20 cellular contexts compared by ENCODE assay signal in genomic region chr5:165757756-165758155, GRCh38.
"Had no signal": no experiment of that assay in that cellular context is flagged by ENCODE, and none has a peak within 500 bp of the region (broad histone marks: within the 10 kb centered on the region; RNA-seq: fewer than 3 reads in every experiment).

No MANE protein-coding gene starts in this region.

- H3K36me3 Mint-ChIP-seq: stimulated activated memory B cell treated with anti-CD40 and anti-IgM and Interleukin-4, amounts not matched to agents 10 μg/mL and 1 μg/mL and 100 μg/mL, for 72 hours had no signal

- DNase-seq: activated T-cell treated with anti-CD3 and anti-CD28 coated beads, Interleukin-2, amount 50 U/mL, for 1 hour; brain microvascular endothelial cell; caudate nucleus; effector CD4-positive, alpha-beta T cell; erythroblast; foreskin fibroblast; left ventricle myocardium superior; retina; sigmoid colon; stimulated activated CD4-positive, alpha-beta T cell treated with anti-CD3 and anti-CD28 coated beads, Interleukin-15, amount 100 ng/mL, for 24 hours; stomach; WERI-Rb-1 had no signal

- ATAC-seq: activated naive CD4-positive, alpha-beta T cell treated with anti-CD3 and anti-CD28 coated beads, Interleukin-2, amount 50 U/mL, for 72 hours; left ventricle myocardium superior; stimulated activated memory B cell treated with anti-CD40 and anti-IgM and Interleukin-4, amounts not matched to agents 10 μg/mL and 1 μg/mL and 100 μg/mL, for 72 hours had no signal

- H3K27me3 Mint-ChIP-seq: dendritic cell treated with granulocyte-macrophage colony-stimulating factor and Interleukin-4, amounts not matched to agents 40 ng/mL and 50 ng/mL, for 4 days; stimulated activated memory B cell treated with anti-CD40 and anti-IgM and Interleukin-4, amounts not matched to agents 10 μg/mL and 1 μg/mL and 100 μg/mL, for 72 hours had no signal

- H3K4me2 ChIP-seq: smooth muscle cell had no signal

- H3K4me1 ChIP-seq: ascending aorta, sigmoid colon, suprapubic skin, tibial nerve, vagina had no signal

- H3K27ac Mint-ChIP-seq: dendritic cell treated with granulocyte-macrophage colony-stimulating factor and Interleukin-4, amounts not matched to agents 40 ng/mL and 50 ng/mL, for 4 days; stimulated activated memory B cell treated with anti-CD40 and anti-IgM and Interleukin-4, amounts not matched to agents 10 μg/mL and 1 μg/mL and 100 μg/mL, for 72 hours had no signal

- H3K4me3 Mint-ChIP-seq: dendritic cell treated with granulocyte-macrophage colony-stimulating factor and Interleukin-4, amounts not matched to agents 40 ng/mL and 50 ng/mL, for 4 days; stimulated activated memory B cell treated with anti-CD40 and anti-IgM and Interleukin-4, amounts not matched to agents 10 μg/mL and 1 μg/mL and 100 μg/mL, for 72 hours had no signal

- H3K27ac ChIP-seq: ascending aorta, brain microvascular endothelial cell, sigmoid colon, stomach, suprapubic skin, tibial nerve, vagina, WERI-Rb-1 had no signal

- H3K27me3 ChIP-seq: ascending aorta, brain microvascular endothelial cell, sigmoid colon, stomach, suprapubic skin, tibial nerve, vagina had no signal

- H3K9me3 ChIP-seq: ascending aorta, sigmoid colon, stomach, suprapubic skin, tibial nerve, vagina had no signal

- H3K36me3 ChIP-seq: ascending aorta, brain microvascular endothelial cell, sigmoid colon, stomach, suprapubic skin, tibial nerve, vagina, WERI-Rb-1 had no signal

- H3K4me3 ChIP-seq: ascending aorta, sigmoid colon, smooth muscle cell, stomach, suprapubic skin, tibial nerve, vagina had no signal

- H3K4me1 Mint-ChIP-seq: stimulated activated memory B cell treated with anti-CD40 and anti-IgM and Interleukin-4, amounts not matched to agents 10 μg/mL and 1 μg/mL and 100 μg/mL, for 72 hours had no signal
